ENCODE assay signal across 8 cellular contexts in the genomic region with DNA sequence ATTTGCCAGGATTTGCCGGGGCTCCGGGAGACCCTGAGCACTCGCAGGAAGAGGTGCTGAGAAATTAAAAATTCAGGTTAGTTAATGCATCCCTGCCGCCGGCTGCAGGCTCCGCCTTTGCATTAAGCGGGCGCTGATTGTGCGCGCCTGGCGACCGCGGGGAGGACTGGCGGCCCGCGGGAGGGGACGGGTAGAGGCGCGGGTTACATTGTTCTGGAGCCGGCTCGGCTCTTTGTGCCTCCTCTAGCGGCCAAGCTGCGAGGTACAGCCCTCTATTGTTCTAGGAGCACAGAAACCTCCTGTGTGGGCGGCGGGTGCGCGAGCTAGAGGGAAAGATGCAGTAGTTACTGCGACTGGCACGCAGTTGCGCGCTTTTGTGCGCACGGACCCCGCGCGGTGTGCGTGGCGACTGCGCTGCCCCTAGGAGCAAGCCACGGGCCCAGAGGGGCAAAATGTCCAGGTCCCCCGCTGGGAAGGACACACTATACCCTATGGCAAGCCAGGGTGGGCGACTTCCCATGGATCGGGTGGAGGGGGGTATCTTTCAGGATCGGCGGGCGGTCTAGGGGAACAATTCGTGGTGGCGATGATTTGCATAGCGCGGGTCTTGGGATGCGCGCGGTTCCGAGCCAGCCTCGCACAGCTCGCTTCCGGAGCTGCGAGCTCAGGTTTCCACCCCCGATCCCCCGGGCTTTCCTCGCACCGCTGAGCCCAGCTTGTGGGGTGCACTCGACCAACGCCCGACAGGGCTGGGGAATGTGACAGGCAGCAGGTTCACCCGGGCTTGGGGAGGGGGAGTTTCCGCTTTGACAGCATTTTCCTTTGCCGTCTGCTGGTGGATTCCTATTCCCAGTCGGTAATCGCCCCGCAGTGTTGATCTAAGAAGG. TPM values are rescaled to one million over a fixed set of nuclear protein-coding genes. Genes with fewer than 3 reads are reported as not detected.
DNase-seq lines count a peak whose midpoint lies in the region; ATAC-seq and TF ChIP-seq lines count a peak whose summit lies in the region.

No MANE protein-coding gene starts in this region.

- H3K36me3 ChIP-seq in BLaER1, result no peaks in the 10 kb centered on the region
- no peaks in the 10 kb centered on the region for H3K36me3 ChIP-seq in SK-N-SH (replicated peaks in 1 of 2; ENCODE audit: control insufficient read depth in 1 of 2, insufficient read depth in 2 of 2, low read length in 1 of 2)
- H3K36me3 ChIP-seq in mesenchymal stem cell (ENCODE audit: control insufficient read depth in 1 of 2, insufficient read depth in 2 of 2, low read depth in 1 of 2, low read length in 2 of 2), result peaks cover 0 to 6% of the 10 kb centered on the region in 2 experiments

- no peak overlapping the region for H3K23ac ChIP-seq in mesenchymal stem cell (ENCODE audit: low read length in 2 of 2)

- TF ChIP-seq EP300 in SK-N-SH (IDR thresholded peaks at IDR 0.05; ENCODE audit: borderline replicate concordance in 1 of 2, low read depth in 1 of 2, low read length in 1 of 2), result peak in 1 of 2 experiments; percentile 8; a peak in 1 of 4 replicates

- TF ChIP-seq CTCF in SK-N-SH (IDR thresholded peaks at IDR 0.05), result peak; percentile 69
- TF ChIP-seq CTCF in coronary artery (IDR thresholded peaks at IDR 0.05), result no peak

- CTCF ChIA-PET in SK-N-SH (lab: Yijun Ruan, JAX), result interaction anchor here (0.5 to 5.4 kb wide), 69 partner anchors 8 to 780 kb away, joined by 3 to 72 read pairs (median 4); no protein-coding TSS in a partner anchor

- no peak overlapping the region for H4K91ac ChIP-seq in mesenchymal stem cell (ENCODE audit: low read length)

- no peaks in the 10 kb centered on the region for H3K79me2 ChIP-seq in SK-N-SH (ENCODE audit: insufficient read depth)

- H3K9me2 ChIP-seq in SK-N-SH, result no peaks in the 10 kb centered on the region

- no peak overlapping the region for H2AK5ac ChIP-seq in mesenchymal stem cell (ENCODE audit: low read length, severe bottlenecking)

- peak; percentile 66 for TF ChIP-seq RAD21 in SK-N-SH (IDR thresholded peaks at IDR 0.05; ENCODE audit: low read length)

- no peak overlapping the region for H3K18ac ChIP-seq in mesenchymal stem cell (ENCODE audit: low read depth in 1 of 2, low read length in 2 of 2)

- peak; percentile 60 for ATAC-seq in GM19351 (IDR thresholded peaks at IDR 0.05; ENCODE audit: unreplicated experiment)
- ATAC-seq in stimulated activated naive CD8-positive, alpha-beta T cell treated with anti-CD3 and anti-CD28 coated beads, Interleukin-15, Interleukin-2, amounts not matched to agents 100 U/mL and 50 U/mL, for 24 hours, result peak; percentile 71

- under 1% methylated on average over 59 of the region's 71 CpGs for whole genome bisulfite sequencing in SK-N-SH (ENCODE audit: low lambda C conversion rate)
- 2% methylated on average over 64 of the region's 71 CpGs for WGBS in mesenchymal stem cell

- no peak overlapping the region for H2BK12ac ChIP-seq in mesenchymal stem cell (ENCODE audit: low read length in 2 of 2)

- no peak overlapping the region for H2BK5ac ChIP-seq in mesenchymal stem cell (ENCODE audit: low read depth, low read length, poor library complexity, severe bottlenecking)

- H3K4ac ChIP-seq in mesenchymal stem cell (ENCODE audit: low read depth in 1 of 2, low read length in 2 of 2), result no peak overlapping the region

- POLR2A ChIA-PET in SK-N-SH (lab: Yijun Ruan, JAX), result interaction anchor here (0.6 to 5.8 kb wide), 4 partner anchors 85 to 740 kb away, joined by 3 to 43 read pairs (median 3); a partner anchor contains a TSS

- H3K4me3 ChIP-seq in BLaER1 (peak overlapping the region; percentile 71), SK-N-SH (ENCODE audit: low read depth in 2 of 2, low read length in 1 of 2) (peak overlapping the region; percentile 73 to 76), coronary artery (peak overlapping the region; percentile 25), mesenchymal stem cell (ENCODE audit: insufficient read depth in 1 of 2, low read depth in 1 of 2, low read length in 2 of 2) (peak overlapping the region; percentile 53 to 64)

- H2BK120ac ChIP-seq in mesenchymal stem cell (ENCODE audit: low read depth, low read length), result no peak overlapping the region

- H4K20me1 ChIP-seq in BLaER1 (peaks cover 73% of the 10 kb centered on the region), SK-N-SH (ENCODE audit: insufficient read depth) (no peaks in the 10 kb centered on the region)

- H2AFZ ChIP-seq in SK-N-SH (ENCODE audit: low read depth) (peak overlapping the region; percentile 91), mesenchymal stem cell (ENCODE audit: low read depth, low read length) (no peak overlapping the region)

- no peaks in the 10 kb centered on the region for H3K79me1 ChIP-seq in mesenchymal stem cell (replicated peaks; ENCODE audit: low read length, poor library complexity, severe bottlenecking)

- H3K4me2 ChIP-seq in BLaER1 (peak overlapping the region; percentile 97), SK-N-SH (peak overlapping the region; percentile 100), mesenchymal stem cell (ENCODE audit: low read length, poor library complexity, severe bottlenecking) (peak overlapping the region; percentile 74)

- H3K9ac ChIP-seq in BLaER1, result peak overlapping the region; percentile 68; the same call in 1 of the 2 replicates
- peak overlapping the region; percentile 33; the same call in 1 of the 2 replicates for H3K9ac ChIP-seq in SK-N-SH
- no peak overlapping the region for H3K9ac ChIP-seq in mesenchymal stem cell (ENCODE audit: low read length)

- H3K9me3 ChIP-seq in BLaER1 (no peaks in the 10 kb centered on the region), SK-N-SH (no peaks in the 10 kb centered on the region), mesenchymal stem cell (ENCODE audit: control insufficient read depth, low read length) (no peaks in the 10 kb centered on the region)

- peak; percentile 93 for DNase-seq in NCI-H1092 (lab: John Stamatoyannopoulos, UW)
- DNase-seq in SK-N-SH, result peak; percentile 90
- DNase-seq in coronary artery (ENCODE audit: low spot score), result no peak
- DNase-seq in mesenchymal stem cell, result no peak
- peak; percentile 82 for DNase-seq in stimulated activated naive CD8-positive, alpha-beta T cell treated with anti-CD3 and anti-CD28 coated beads, Interleukin-15, Interleukin-2, amounts not matched to agents 100 U/mL and 50 U/mL, for 24 hours
- no peak for DNase-seq in T-helper 9 cell

- H3K4me1 ChIP-seq in BLaER1, result peaks cover 34% of the 10 kb centered on the region
- H3K4me1 ChIP-seq in SK-N-SH (ENCODE audit: control insufficient read depth in 1 of 2, insufficient read depth in 2 of 2, low read depth in 1 of 2, low read length in 1 of 2), result peaks cover 0 to 24% of the 10 kb centered on the region in 2 experiments; a peak in 1 of 4 replicates
- peaks cover 58% of the 10 kb centered on the region for H3K4me1 ChIP-seq in mesenchymal stem cell (ENCODE audit: control insufficient read depth, insufficient read depth, low read depth, low read length)

- H3K27me3 ChIP-seq in BLaER1, result peaks cover 94% of the 10 kb centered on the region
- peaks cover 25% of the 10 kb centered on the region; the same call in 1 of the 2 replicates for H3K27me3 ChIP-seq in SK-N-SH (ENCODE audit: insufficient read depth)
- H3K27me3 ChIP-seq in mesenchymal stem cell (ENCODE audit: control insufficient read depth in 1 of 2, insufficient read depth in 1 of 2, low read length in 2 of 2), result peaks cover 91% of the 10 kb centered on the region in 2 experiments

- H3F3A ChIP-seq in SK-N-SH (replicated peaks; ENCODE audit: insufficient read depth), result no peaks in the 10 kb centered on the region

- H3K27ac ChIP-seq in BLaER1 (0 out of 2 replicates have a peak overlapping the region, but pooled peaks have one; percentile 12), SK-N-SH (ENCODE audit: low read depth in 2 of 2, low read length in 1 of 2) (peak overlapping the region in 1 of 2 experiments; percentile 82; a peak in 2 of 4 replicates), coronary artery (no peak overlapping the region), mesenchymal stem cell (ENCODE audit: low read length, poor library complexity, severe bottlenecking) (no peak overlapping the region)

- no peak overlapping the region for H3K14ac ChIP-seq in mesenchymal stem cell (ENCODE audit: low read length in 2 of 2)

- H2BK15ac ChIP-seq in mesenchymal stem cell (ENCODE audit: low read depth, poor library complexity, severe bottlenecking), result no peak overlapping the region

- H4K8ac ChIP-seq in mesenchymal stem cell (ENCODE audit: low read length), result no peak overlapping the region

TF ChIP-seq in SK-N-SH, 30 proteins besides CTCF, POLR2A, EP300 and RAD21:
- TF ChIP-seq NRF1 (IDR thresholded peaks at IDR 0.05; ENCODE audit: low read depth, low read length) (peak; percentile 39; the same call in 1 of the 2 replicates), MXI1 (IDR thresholded peaks at IDR 0.05; ENCODE audit: low read depth, low read length) (peak; percentile 42), FOXJ3 (CRISPR knock-in tag; IDR thresholded peaks at IDR 0.05) (no peak), SMC3 (IDR thresholded peaks at IDR 0.05; ENCODE audit: low read depth, low read length) (peak; percentile 84)
- TF ChIP-seq, protein P1, sequence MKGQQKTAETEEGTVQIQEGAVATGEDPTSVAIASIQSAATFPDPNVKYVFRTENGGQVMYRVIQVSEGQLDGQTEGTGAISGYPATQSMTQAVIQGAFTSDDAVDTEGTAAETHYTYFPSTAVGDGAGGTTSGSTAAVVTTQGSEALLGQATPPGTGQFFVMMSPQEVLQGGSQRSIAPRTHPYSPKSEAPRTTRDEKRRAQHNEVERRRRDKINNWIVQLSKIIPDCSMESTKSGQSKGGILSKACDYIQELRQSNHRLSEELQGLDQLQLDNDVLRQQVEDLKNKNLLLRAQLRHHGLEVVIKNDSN (IDR thresholded peaks at IDR 0.05; ENCODE audit: borderline replicate concordance, low read depth), result no peak

RNA-seq across cellular contexts. Expression of a gene that starts 2.9 kb away (rescaled TPM):
- polyA plus RNA-seq in SK-N-SH (2012; rRNA removed), result 0.10 and 0.16 TPM in 2 replicates
- 0.13 and 0.16 TPM in 2 replicates for polyA plus RNA-seq in SK-N-SH (2012; cell fraction: cytosol; rRNA removed)
- polyA plus RNA-seq in SK-N-SH (2012; cell fraction: nucleus; rRNA removed), result 0.15 and 0.26 TPM in 2 replicates
- polyA plus RNA-seq in mesenchymal stem cell (2013, experiment 1 of 2), result under 0.01 TPM
- polyA plus RNA-seq in mesenchymal stem cell (2013, experiment 2 of 2), result under 0.01 TPM

Comparison
In these comparisons a context has a peak if more than half of its experiments do, and no peak if none do; other contexts are left out.
1. DNase-seq: peak in NCI-H1092 (single experiment), SK-N-SH (single experiment) and stimulated activated naive CD8-positive, alpha-beta T cell treated with anti-CD3 and anti-CD28 coated beads, Interleukin-15, Interleukin-2, amounts not matched to agents 100 U/mL and 50 U/mL, for 24 hours (single experiment); none in coronary artery (single experiment), mesenchymal stem cell (single experiment) and T-helper 9 cell (single experiment).
2. Peak in every context shown above with its lines, with median percentiles within 50 percentile points of each other: H3K4me2 ChIP-seq and H3K4me3 ChIP-seq.